Comparison of ENCODE assay signal across 8 cellular contexts in the genomic region with DNA sequence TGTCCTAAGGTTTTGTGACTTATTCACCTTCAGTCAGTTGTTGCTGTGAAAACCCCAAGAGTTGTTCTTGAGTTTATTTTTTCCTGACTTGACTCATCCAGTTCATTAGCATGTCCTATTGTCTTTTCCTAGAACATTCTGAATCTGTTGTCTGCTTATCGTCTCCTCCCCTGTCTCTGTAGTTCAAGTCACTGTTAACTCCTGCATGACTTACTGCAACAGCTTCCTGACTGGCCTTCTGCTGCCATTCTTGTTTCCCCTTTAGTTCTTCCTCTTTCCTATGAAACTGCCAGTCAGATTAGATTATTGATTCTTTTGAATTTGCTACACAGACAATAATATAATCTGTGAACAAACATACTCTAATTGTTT.
DNase-seq lines count a peak whose midpoint lies in the region; ATAC-seq and TF ChIP-seq lines count a peak whose summit lies in the region.

No MANE protein-coding gene starts in this region.

- H3K9me3 Mint-ChIP-seq in activated naive CD4-positive, alpha-beta T cell treated with anti-CD3 and anti-CD28 coated beads, Interleukin-2, amount 50 U/mL, for 72 hours: peaks cover 10 to 17% of the 10 kb centered on the region in 2 donors

- TF ChIP-seq CTCF in epithelial cell of proximal tubule (conservative IDR thresholded peaks at IDR 0.05; ENCODE audit: low read depth, low read length) (no peak), coronary artery (IDR thresholded peaks at IDR 0.05) (no peak)

- peak overlapping the region in 1 of 2 donors; percentile 40 for H3K27ac ChIP-seq in coronary artery

- peak in 1 of 2 donors; percentile 85 for ATAC-seq in activated naive CD4-positive, alpha-beta T cell treated with anti-CD3 and anti-CD28 coated beads, Interleukin-2, amount 50 U/mL, for 72 hours
- no peak for ATAC-seq in HG03520 (IDR thresholded peaks at IDR 0.05; ENCODE audit: unreplicated experiment)

- H3K4me3 ChIP-seq in epithelial cell of proximal tubule (ENCODE audit: low read depth, low read length) (no peak overlapping the region), coronary artery (no peak overlapping the region)

- H3K27ac Mint-ChIP-seq in activated naive CD4-positive, alpha-beta T cell treated with anti-CD3 and anti-CD28 coated beads, Interleukin-2, amount 50 U/mL, for 72 hours: peak overlapping the region; percentile 5 to 90

- H3K36me3 Mint-ChIP-seq in activated naive CD4-positive, alpha-beta T cell treated with anti-CD3 and anti-CD28 coated beads, Interleukin-2, amount 50 U/mL, for 72 hours: peaks cover 37 to 39% of the 10 kb centered on the region in 2 donors

- DNase-seq in activated naive CD4-positive, alpha-beta T cell treated with anti-CD3 and anti-CD28 coated beads, Interleukin-2, amount 50 U/mL, for 72 hours (ENCODE audit: low spot score in 2 of 2): no peak
- no peak for DNase-seq in activated naive CD4-positive, alpha-beta T cell treated with anti-CD3 and anti-CD28 coated beads, Interleukin-2, amount 50 U/mL, for 16 hours
- peak; percentile 82 for DNase-seq in NOMO-1 treated with dmso at 0.1 percent for 144 hours (lab: John Stamatoyannopoulos, UW; ENCODE audit: unreplicated experiment)
- peak; percentile 79 for DNase-seq in epithelial cell of proximal tubule (ENCODE audit: low read depth)
- DNase-seq in putamen (ENCODE audit: low spot score): peak; percentile 30
- DNase-seq in coronary artery (ENCODE audit: low spot score): no peak
- no peak for DNase-seq in stimulated activated CD4-positive, alpha-beta T cell treated with anti-CD3 and anti-CD28 coated beads, Interleukin-2, amount 100 ng/mL, for 24 hours

Comparison
In these comparisons a context has a peak if more than half of its experiments do, and no peak if none do; other contexts are left out.
1. DNase-seq: peak in NOMO-1 treated with dmso at 0.1 percent for 144 hours (single experiment), epithelial cell of proximal tubule (single experiment) and putamen (single experiment); none in activated naive CD4-positive, alpha-beta T cell treated with anti-CD3 and anti-CD28 coated beads, Interleukin-2, amount 50 U/mL, for 72 hours (0 of 2), activated naive CD4-positive, alpha-beta T cell treated with anti-CD3 and anti-CD28 coated beads, Interleukin-2, amount 50 U/mL, for 16 hours (single experiment), coronary artery (single experiment) and stimulated activated CD4-positive, alpha-beta T cell treated with anti-CD3 and anti-CD28 coated beads, Interleukin-2, amount 100 ng/mL, for 24 hours (0 of 2).